In genomic region chr9:92954078-92954861, GRCh38 we compare ENCODE assay signal across 8 cellular contexts. TPM values are rescaled to one million over a fixed set of nuclear protein-coding genes. Genes with fewer than 3 reads are reported as not detected.
DNase-seq lines count a peak whose midpoint lies in the region; ATAC-seq, FAIRE-seq and TF ChIP-seq lines count a peak whose summit lies in the region.

No MANE protein-coding gene starts in this region.

- TF ChIP-seq EP300 in Ishikawa (IDR thresholded peaks at IDR 0.05; ENCODE audit: borderline replicate concordance): peak; percentile 49; the same call in 1 of the 2 replicates

- CTCF ChIA-PET in activated CD4-positive, alpha-beta T cell treated with anti-CD3 and anti-CD28 coated beads for 36 hours (lab: Charles Lee): interaction anchor here (0.5 to 5.0 kb wide), 15 partner anchors 9 to 1247 kb away, joined by 3 to 45 read pairs (median 6); no protein-coding TSS in a partner anchor

- H3K9me3 Mint-ChIP-seq in activated CD4-positive, alpha-beta T cell treated with anti-CD3 and anti-CD28 coated beads for 36 hours (ENCODE audit: low read depth): no peaks in the 10 kb centered on the region

- H3K36me3 Mint-ChIP-seq in activated CD4-positive, alpha-beta T cell treated with anti-CD3 and anti-CD28 coated beads for 36 hours (ENCODE audit: low read depth): no peaks in the 10 kb centered on the region

- POLR2A ChIA-PET in activated CD4-positive, alpha-beta T cell treated with anti-CD3 and anti-CD28 coated beads for 36 hours (lab: Charles Lee): interaction anchor here (0.5 to 1.4 kb wide), 5 partner anchors 9 to 627 kb away, joined by 3 to 5 read pairs (median 4); no protein-coding TSS in a partner anchor

- intact Hi-C loops in activated CD4-positive, alpha-beta T cell treated with anti-CD3 and anti-CD28 coated beads for 36 hours (cut with DNase I, micrococcal nuclease): loop anchor here (2.0 to 10.0 kb wide), 8 partner anchors 75 to 839 kb away; partner anchors contain the start of genes FAM120A (in 1 of the 2), FAM120AOS (in 1 of the 2), IPPK (in 1 of the 2) and SPTLC1 (in 1 of the 2)

- peak overlapping the region; percentile 66 for H3K4me3 Mint-ChIP-seq in activated CD4-positive, alpha-beta T cell treated with anti-CD3 and anti-CD28 coated beads for 36 hours

- H3K27me3 Mint-ChIP-seq in activated CD4-positive, alpha-beta T cell treated with anti-CD3 and anti-CD28 coated beads for 36 hours: no peaks in the 10 kb centered on the region

- DNase-seq in GM12891 (ENCODE audit: insufficient read length, low spot score): no peak
- peak; percentile 89 for DNase-seq in activated CD4-positive, alpha-beta T cell treated with anti-CD3 and anti-CD28 coated beads for 36 hours
- peak; percentile 78 for DNase-seq in effector CD4-positive, alpha-beta T cell
- DNase-seq in stimulated activated CD4-positive, alpha-beta T cell treated with anti-CD3 and anti-CD28 coated beads, Interleukin-2, amount 100 ng/mL, for 24 hours: peak; percentile 76 to 80
- DNase-seq in amniotic stem cell (lab: John Stamatoyannopoulos, UW): no peak
- no peak for DNase-seq in HuH-7 (ENCODE audit: low spot score)
- DNase-seq in frontal cortex (ENCODE audit: low spot score in 2 of 2): no peak

- FAIRE-seq in GM12891 (lab: Jason Lieb, UNC) (peak; percentile 85), frontal cortex (lab: Jason Lieb, UNC) (no peak)

- TF ChIP-seq POLR2A in GM12891 (IDR thresholded peaks at IDR 0.05; ENCODE audit: low read depth, low read length): no peak

- TF ChIP-seq RAD21 in Ishikawa (IDR thresholded peaks at IDR 0.05; ENCODE audit: low read depth): no peak

- H3K4me1 Mint-ChIP-seq in activated CD4-positive, alpha-beta T cell treated with anti-CD3 and anti-CD28 coated beads for 36 hours: peaks cover 78% of the 10 kb centered on the region

- H3K27ac Mint-ChIP-seq in activated CD4-positive, alpha-beta T cell treated with anti-CD3 and anti-CD28 coated beads for 36 hours: peak overlapping the region; percentile 97

- peak; percentile 85 for ATAC-seq in activated CD4-positive, alpha-beta T cell treated with anti-CD3 and anti-CD28 coated beads for 36 hours

TF ChIP-seq in GM12891, 5 proteins besides CTCF, POLR2A, EP300 and RAD21:
- TF ChIP-seq SPI1 (IDR thresholded peaks at IDR 0.05; ENCODE audit: low read depth, low read length): peak; percentile 39; the same call in 1 of the 2 replicates
- no peak for TF ChIP-seq TAF1 (IDR thresholded peaks at IDR 0.05; ENCODE audit: low read depth, low read length)

TF ChIP-seq in Ishikawa, 13 proteins besides CTCF, POLR2A, EP300 and RAD21:
- TF ChIP-seq TEAD4 (IDR thresholded peaks at IDR 0.05) (no peak), EGR1 (IDR thresholded peaks at IDR 0.05) (no peak), TCF12 (IDR thresholded peaks at IDR 0.05; ENCODE audit: low read depth) (peak; percentile 45; the same call in 1 of the 2 replicates), USF1 (IDR thresholded peaks at IDR 0.05) (peak; percentile 78), NFIC (IDR thresholded peaks at IDR 0.05) (peak; percentile 91)

RNA-seq across cellular contexts. Expression of gene FGD3, which starts 6.9 kb away (rescaled TPM):
- polyA plus RNA-seq in GM12891 (2012; ENCODE audit: low read depth, missing spikeins): 12.6 TPM
- 10 to 100 TPM; 41.8 to 66.7 TPM for total RNA-seq in activated CD4-positive, alpha-beta T cell treated with anti-CD3 and anti-CD28 coated beads for 36 hours
- total RNA-seq in frontal cortex: 17.9 TPM

Comparison
In these comparisons a context has a peak if more than half of its experiments do, and no peak if none do; other contexts are left out.
1. DNase-seq: peak in activated CD4-positive, alpha-beta T cell treated with anti-CD3 and anti-CD28 coated beads for 36 hours (single experiment), effector CD4-positive, alpha-beta T cell (single experiment) and stimulated activated CD4-positive, alpha-beta T cell treated with anti-CD3 and anti-CD28 coated beads, Interleukin-2, amount 100 ng/mL, for 24 hours (2 of 2); none in GM12891 (single experiment), amniotic stem cell (single experiment), HuH-7 (single experiment) and frontal cortex (0 of 2).